Comparison of ENCODE assay signal across 1 cellular context in the genomic region with DNA sequence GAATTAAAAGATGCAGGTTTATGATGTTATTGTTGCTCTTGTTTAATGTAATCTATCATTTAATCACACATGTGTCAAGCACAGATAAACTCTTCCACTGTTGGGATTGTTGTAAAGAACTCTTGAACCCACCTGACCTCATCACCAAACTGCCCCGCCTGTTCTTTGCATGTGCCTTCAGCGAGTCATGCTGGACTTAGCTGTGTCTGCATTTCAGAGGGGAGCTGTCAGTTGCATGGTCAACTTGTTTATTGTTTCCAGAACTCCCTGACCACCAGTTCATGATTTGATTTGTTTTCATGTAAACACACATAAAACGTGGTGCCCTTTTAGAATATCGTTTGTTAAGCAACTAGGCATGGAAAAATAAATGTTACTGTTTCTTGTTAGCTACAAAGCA.
TF ChIP-seq lines count a peak whose summit lies in the region.

No MANE protein-coding gene starts in this region.

TF ChIP-seq in K562, 482 proteins besides CTCF, POLR2A, EP300 and RAD21:
- TF ChIP-seq NCOR1 (IDR thresholded peaks at IDR 0.05), result 0 out of 2 replicates have a peak, but pooled peaks have one; percentile 11
- no peak for TF ChIP-seq SETDB1 (IDR thresholded peaks at IDR 0.05; ENCODE audit: low read length)
- no peak for TF ChIP-seq ZNF785 (CRISPR knock-in tag; IDR thresholded peaks at IDR 0.05)
- no peak for TF ChIP-seq CBFA2T3 (IDR thresholded peaks at IDR 0.05)
- no peak for TF ChIP-seq RUNX1 (IDR thresholded peaks at IDR 0.05; ENCODE audit: low read depth)
- peak; percentile 54 for TF ChIP-seq ARID1B (IDR thresholded peaks at IDR 0.05)
- no peak for TF ChIP-seq PHB (CRISPR knock-in tag; IDR thresholded peaks at IDR 0.05)
- no peak for TF ChIP-seq KAT7 (CRISPR knock-in tag; IDR thresholded peaks at IDR 0.05; ENCODE audit: borderline replicate concordance)
- no peak for TF ChIP-seq ZKSCAN1 (IDR thresholded peaks at IDR 0.05; ENCODE audit: low read depth, low read length)
- no peak for TF ChIP-seq MCM7 (IDR thresholded peaks at IDR 0.05)
- peak; percentile 25; the same call in 1 of the 2 replicates for TF ChIP-seq SOX6 (IDR thresholded peaks at IDR 0.05)
